ENCODE assay signal across 13 cellular contexts in genomic region chr11:67023957-67024353, GRCh38. TPM values are rescaled to one million over a fixed set of nuclear protein-coding genes. Genes with fewer than 3 reads are reported as not detected.
DNase-seq lines count a peak whose midpoint lies in the region; ATAC-seq and TF ChIP-seq lines count a peak whose summit lies in the region.
"Had no signal": no experiment of that assay in that cellular context is flagged by ENCODE, and none has a peak within 500 bp of the region (broad histone marks: within the 10 kb centered on the region; RNA-seq: fewer than 3 reads in every experiment).

No MANE protein-coding gene starts in this region.

- no peak for TF ChIP-seq CTCF in natural killer cell (IDR thresholded peaks at IDR 0.05)

- peaks cover 12 to 29% of the 10 kb centered on the region in 2 donors for H3K4me1 Mint-ChIP-seq in natural killer cell

- H3K27ac ChIP-seq in ACC112 (ENCODE audit: low read depth, low read length) = no peak overlapping the region
- H3K27ac ChIP-seq in HUES48 (ENCODE audit: low read depth, low read length) = no peak overlapping the region
- H3K27ac ChIP-seq in aorta (ENCODE audit: low read depth in 1 of 2, low read length in 2 of 2) = no peak overlapping the region
- H3K27ac ChIP-seq: Peyer's patch had no signal

- H3K36me3 Mint-ChIP-seq in natural killer cell = no peaks in the 10 kb centered on the region

- no peaks in the 10 kb centered on the region for H3K9me3 Mint-ChIP-seq in natural killer cell

- H3K27me3 Mint-ChIP-seq in natural killer cell (ENCODE audit: low read depth in 2 of 2) = peaks cover 25 to 27% of the 10 kb centered on the region in 2 donors

- H3K9me3 ChIP-seq in HUES48 (ENCODE audit: control insufficient read depth, insufficient read depth, low read length) (no peaks in the 10 kb centered on the region), aorta (ENCODE audit: control insufficient read depth, low read length) (no peaks in the 10 kb centered on the region)
- H3K9me3 ChIP-seq: Peyer's patch had no signal

- WGBS in aorta, 2 donors = 50 to 55% methylated on average over 6 of the region's 6 CpGs

- no peak overlapping the region for H3K27ac Mint-ChIP-seq in natural killer cell

- H3K9ac ChIP-seq in HUES48 (ENCODE audit: low read depth, low read length) = no peak overlapping the region

- ATAC-seq in natural killer cell (peak in 1 of 3 donors; percentile 6), HG02938 (IDR thresholded peaks at IDR 0.05; ENCODE audit: unreplicated experiment) (no peak), aorta (ENCODE audit: low FRiP score) (no peak)

- DNase-seq in cerebellum (ENCODE audit: low spot score) (peak; percentile 37), natural killer cell (no peak), NCI-H1105 treated with DMSO at 0.1 percent for 48 hours (lab: John Stamatoyannopoulos, UW) (no peak), MV-4-11 (lab: John Stamatoyannopoulos, UW) (no peak), aorta (no peak)
- DNase-seq: activated CD4-positive, CD25-positive, alpha-beta regulatory T cell; left ventricle myocardium superior had no signal

- H3K79me2 ChIP-seq in ACC112 (ENCODE audit: control insufficient read depth, insufficient read depth, low read length, unreplicated experiment) = no peaks in the 10 kb centered on the region

- intact Hi-C loops in natural killer cell (cut with micrococcal nuclease) (no loop called here), aorta (cut with DNase I) (no loop called here)

- H3K27me3 ChIP-seq in ACC112 (ENCODE audit: insufficient read depth, low read length) = no peaks in the 10 kb centered on the region
- H3K27me3 ChIP-seq in HUES48 (ENCODE audit: control insufficient read depth, insufficient read depth, low read length) = peaks cover 39% of the 10 kb centered on the region
- no peaks in the 10 kb centered on the region for H3K27me3 ChIP-seq in aorta (ENCODE audit: control insufficient read depth in 1 of 2, insufficient read depth in 2 of 2, low read length in 1 of 2)

- H2AFZ ChIP-seq in ACC112 (ENCODE audit: low read length, unreplicated experiment) = no peak overlapping the region

- peak overlapping the region; percentile 84 for H3K4me3 Mint-ChIP-seq in natural killer cell

- peaks cover 30% of the 10 kb centered on the region for H3K4me1 ChIP-seq in ACC112 (ENCODE audit: control insufficient read depth, insufficient read depth, low read length, unreplicated experiment)
- H3K4me1 ChIP-seq in HUES48 (ENCODE audit: control insufficient read depth, insufficient read depth, low read length) = peaks cover 8% of the 10 kb centered on the region; the same call in 1 of the 2 replicates
- H3K4me1 ChIP-seq in aorta (ENCODE audit: control insufficient read depth in 1 of 2, insufficient read depth in 2 of 2, low read length in 2 of 2) = no peaks in the 10 kb centered on the region

- H3K4me3 ChIP-seq in ACC112 (ENCODE audit: low read depth, low read length) = peak overlapping the region; percentile 77
- peak overlapping the region; percentile 61; the same call in 1 of the 2 replicates for H3K4me3 ChIP-seq in HUES48 (ENCODE audit: low read depth, low read length)
- no peak overlapping the region for H3K4me3 ChIP-seq in aorta (ENCODE audit: low read length in 2 of 2)

- no peaks in the 10 kb centered on the region for H3K36me3 ChIP-seq in ACC112 (ENCODE audit: insufficient read depth, low read length)
- H3K36me3 ChIP-seq in HUES48 (ENCODE audit: control insufficient read depth, insufficient read depth, low read length) = no peaks in the 10 kb centered on the region
- no peaks in the 10 kb centered on the region for H3K36me3 ChIP-seq in aorta (ENCODE audit: control insufficient read depth in 1 of 2, insufficient read depth in 2 of 2, low read length in 1 of 2)
- H3K36me3 ChIP-seq: Peyer's patch had no signal

RNA-seq across cellular contexts. Expression of gene SYT12, which starts 1.0 kb away (rescaled TPM):
- total RNA-seq in cerebellum (3.8 TPM), natural killer cell (not detected), aorta (1 to 10 TPM; 4.7 to 5.5 TPM)
- polyA plus RNA-seq in aorta = 1 to 10 TPM; 1.4 to 3.8 TPM
- polyA plus RNA-seq: fibroblast of lung had no signal

RNA-seq across cellular contexts. Expression of gene RHOD, which starts 32.7 kb away (rescaled TPM):
- total RNA-seq in cerebellum = 0.64 TPM
- not detected for total RNA-seq in natural killer cell
- 10 to 100 TPM; 19.4 to 20.1 TPM for total RNA-seq in aorta
- 10 to 100 TPM; 28.4 to 33.6 TPM for polyA plus RNA-seq in aorta

RNA-seq across cellular contexts. Expression of gene C11orf86, which starts 48.9 kb away (rescaled TPM):
- total RNA-seq in cerebellum = not detected
- not detected for total RNA-seq in natural killer cell
- total RNA-seq in aorta = not detected
- 10 to 100 TPM in 1 of 2 donors, under 1 TPM in 1; 0.10 to 54.8 TPM for polyA plus RNA-seq in aorta
- total RNA-seq: fibroblast of lung, left ventricle myocardium superior, subcutaneous adipose tissue had no signal
- polyA plus RNA-seq: fibroblast of lung had no signal

Comparison
In these comparisons a context has a peak if more than half of its experiments do, and no peak if none do; other contexts are left out.
1. H3K4me3 ChIP-seq: peak in ACC112 (single experiment) and HUES48 (single experiment); none in aorta (0 of 2).
2. RNA of gene RHOD, which starts 32.7 kb away (total RNA-seq): 19.4 to 20.1 TPM in aorta; 0.64 TPM in cerebellum (single experiment) and not detected in natural killer cell; every median in the first group is over 10 times any median in the second.